ENCODE assay signal across 1 cellular context in genomic region chr19:47271949-47272348, GRCh38.
TF ChIP-seq lines count a peak whose summit lies in the region.

No MANE protein-coding gene starts in this region.

TF ChIP-seq in HepG2, 621 proteins besides CTCF, POLR2A, EP300 and RAD21:
- no peak for TF ChIP-seq SMAD9 (CRISPR knock-in tag; IDR thresholded peaks at IDR 0.05)
- no peak for TF ChIP-seq SNAPC2 (CRISPR knock-in tag; IDR thresholded peaks at IDR 0.05)
- TF ChIP-seq MBD4 (IDR thresholded peaks at IDR 0.05; ENCODE audit: borderline replicate concordance, low read length), result no peak
- TF ChIP-seq HES4 (CRISPR knock-in tag; IDR thresholded peaks at IDR 0.05; ENCODE audit: borderline replicate concordance), result no peak
- no peak for TF ChIP-seq FOSL2 (CRISPR knock-in tag; IDR thresholded peaks at IDR 0.05)
